ENCODE assay signal across 33 cellular contexts in genomic region chr4:69658133-69658532, GRCh38. TPM values are rescaled to one million over a fixed set of nuclear protein-coding genes. Genes with fewer than 3 reads are reported as not detected.
"Had no signal": no experiment of that assay in that cellular context is flagged by ENCODE, and none has a peak within 500 bp of the region (broad histone marks: within the 10 kb centered on the region; RNA-seq: fewer than 3 reads in every experiment).

No MANE protein-coding gene starts in this region.

- H3K4me1 ChIP-seq: pancreas, psoas muscle, right lobe of liver, suprapubic skin, testis, tibial artery, transverse colon, vagina had no signal

- H3K4me3 ChIP-seq: pancreas, psoas muscle, right lobe of liver, skin epidermis, smooth muscle cell, suprapubic skin, testis, tibial artery, transverse colon, vagina had no signal

- H3K27ac ChIP-seq: pancreas, psoas muscle, right lobe of liver, skin epidermis, suprapubic skin, testis, tibial artery, transverse colon, vagina had no signal

- H3K9me3 ChIP-seq: pancreas, psoas muscle, right lobe of liver, suprapubic skin, testis, tibial artery, transverse colon, vagina had no signal

- FAIRE-seq: pancreas, urothelium cell line had no signal

- H3K27me3 ChIP-seq: pancreas, right lobe of liver, suprapubic skin, testis, tibial artery, transverse colon, vagina had no signal

- ATAC-seq: naive thymus-derived CD8-positive, alpha-beta T cell; natural killer cell treated with Interleukin-12 subunit alpha and Interleukin-12 subunit beta and Interleukin-15 and Interleukin-18, amount 100 ng/mL, for 72 hours; pancreas; psoas muscle; right cardiac atrium; right lobe of liver; stimulated activated memory B cell treated with anti-CD40 and anti-IgM and Interleukin-4, amounts not matched to agents 10 μg/mL and 1 μg/mL and 100 μg/mL, for 72 hours; stimulated activated naive CD8-positive, alpha-beta T cell treated with anti-CD3 and anti-CD28 coated beads, Interleukin-15, amount 100 ng/mL, for 72 hours; stimulated activated naive CD8-positive, alpha-beta T cell treated with anti-CD3 and anti-CD28 coated beads, Interleukin-15, Interleukin-2, amounts not matched to agents 100 U/mL and 50 U/mL, for 24 hours had no signal

- DNase-seq: naive B cell; naive thymus-derived CD8-positive, alpha-beta T cell; nephron progenitor cell; occipital lobe; right cardiac atrium; stimulated activated CD4-positive, alpha-beta T cell treated with anti-CD3 and anti-CD28 coated beads, Interleukin-15, amount 100 ng/mL, for 24 hours; stimulated activated CD4-positive, alpha-beta T cell treated with anti-CD3 and anti-CD28 coated beads, Interleukin-4, amount 100 ng/mL, for 1 hour; stimulated activated CD4-positive, alpha-beta T cell treated with anti-CD3 and anti-CD28 coated beads, Interleukin-4, amount 100 ng/mL, for 4 hours; stimulated activated CD8-positive, alpha-beta memory T cell treated with anti-CD3 and anti-CD28 coated beads, Interleukin-4, amount 100 ng/mL, for 48 hours; stimulated activated naive CD4-positive, alpha-beta T cell; stimulated activated naive CD8-positive, alpha-beta T cell treated with anti-CD3 and anti-CD28 coated beads, Interleukin-15, amount 100 ng/mL, for 72 hours; stimulated activated naive CD8-positive, alpha-beta T cell treated with anti-CD3 and anti-CD28 coated beads, Interleukin-15, Interleukin-2, amounts not matched to agents 100 U/mL and 50 U/mL, for 24 hours; substantia nigra; testis; tibial artery; transverse colon had no signal

- H3K36me3 ChIP-seq: pancreas, right lobe of liver, suprapubic skin, tibial artery, transverse colon, vagina had no signal

RNA-seq across cellular contexts. Expression of gene UGT2A1, which starts 5.1 kb away (rescaled TPM):
- total RNA-seq: myocyte; naive thymus-derived CD8-positive, alpha-beta T cell; natural killer cell treated with Interleukin-12 subunit alpha and Interleukin-12 subunit beta and Interleukin-15 and Interleukin-18, amount 100 ng/mL, for 72 hours; neural crest cell; occipital lobe; osteoblast; pancreas; progenitor cell of endocrine pancreas; psoas muscle; renal cortical epithelial cell; right cardiac atrium; smooth muscle cell; transverse colon; ureter; vagina had no signal
- polyA plus RNA-seq: naive thymus-derived CD8-positive, alpha-beta T cell; pancreas; psoas muscle; right cardiac atrium; smooth muscle cell had no signal

RNA-seq across cellular contexts. Expression of gene UGT2A2, which starts 18.7 kb away (rescaled TPM):
- total RNA-seq: myocyte; naive thymus-derived CD8-positive, alpha-beta T cell; natural killer cell treated with Interleukin-12 subunit alpha and Interleukin-12 subunit beta and Interleukin-15 and Interleukin-18, amount 100 ng/mL, for 72 hours; neural crest cell; occipital lobe; osteoblast; pancreas; progenitor cell of endocrine pancreas; psoas muscle; renal cortical epithelial cell; right cardiac atrium; right lobe of liver; smooth muscle cell; suprapubic skin; testis; transverse colon; ureter; vagina had no signal
- polyA plus RNA-seq: naive thymus-derived CD8-positive, alpha-beta T cell; pancreas; psoas muscle; right cardiac atrium; smooth muscle cell; thymus had no signal
